8 cellular contexts compared by ENCODE assay signal in the genomic region with DNA sequence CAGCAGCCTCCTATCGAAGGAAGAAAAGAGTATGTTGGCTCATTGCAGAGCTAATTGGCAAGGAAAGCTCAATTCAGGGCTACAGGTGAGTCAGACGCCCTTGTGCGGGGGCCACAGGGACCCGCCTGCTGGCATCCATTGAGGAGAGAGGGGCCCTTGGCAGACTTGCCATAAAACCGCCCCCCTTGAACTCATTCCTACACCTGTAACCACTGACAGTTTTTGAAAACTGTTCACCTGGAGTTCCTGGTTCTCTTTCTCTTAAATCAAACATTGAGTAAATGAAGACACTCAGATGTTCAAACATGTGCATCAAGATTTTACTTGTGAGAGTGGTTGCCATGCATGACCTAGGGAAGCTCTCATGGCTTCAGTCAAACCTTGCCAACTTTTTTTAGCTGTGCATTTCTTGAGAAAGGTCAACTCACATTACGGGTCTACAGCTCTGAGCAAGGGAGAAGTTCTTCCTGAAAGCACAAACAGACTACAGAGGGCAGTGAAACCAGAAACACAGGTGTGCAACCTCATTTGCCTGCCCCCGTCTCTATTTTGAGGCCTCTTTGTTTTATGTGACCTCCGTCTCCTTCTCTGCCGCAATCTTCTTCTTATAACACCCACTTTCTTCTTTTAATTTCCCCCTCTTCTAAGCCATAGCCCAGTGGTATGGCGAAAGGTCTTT.
DNase-seq lines count a peak whose midpoint lies in the region; ATAC-seq and TF ChIP-seq lines count a peak whose summit lies in the region.

No MANE protein-coding gene starts in this region.

- H3K9ac ChIP-seq in OCI-LY3 (ENCODE audit: low read length), result no peak overlapping the region

- H3K4me3 ChIP-seq in OCI-LY3 (ENCODE audit: low read length), result peak overlapping the region; percentile 7; the same call in 1 of the 2 replicates

- peaks cover 3% of the 10 kb centered on the region for H3K36me3 Mint-ChIP-seq in T-helper 1 cell treated with Interleukin-12 subunit alpha and Interleukin-12 subunit beta and Interleukin-4 antibody, amounts not matched to agents 30 μg/mL and 1 μg/mL, for 36 hours (ENCODE audit: low read depth)

- H3K27ac Mint-ChIP-seq in T-helper 1 cell treated with Interleukin-12 subunit alpha and Interleukin-12 subunit beta and Interleukin-4 antibody, amounts not matched to agents 30 μg/mL and 1 μg/mL, for 36 hours, result peak overlapping the region; percentile 5

- TF ChIP-seq CTCF in OCI-LY3 (IDR thresholded peaks at IDR 0.05; ENCODE audit: low read depth, low read length), result no peak

- H2AFZ ChIP-seq in OCI-LY3 (ENCODE audit: low read depth, low read length), result no peak overlapping the region

- H3K4me2 ChIP-seq in OCI-LY3 (ENCODE audit: low read length), result peak overlapping the region; percentile 39

- no peaks in the 10 kb centered on the region for H3K9me3 Mint-ChIP-seq in T-helper 1 cell treated with Interleukin-12 subunit alpha and Interleukin-12 subunit beta and Interleukin-4 antibody, amounts not matched to agents 30 μg/mL and 1 μg/mL, for 36 hours

- no peak overlapping the region for H3K27ac ChIP-seq in OCI-LY3 (ENCODE audit: low read length)

- H3K79me2 ChIP-seq in OCI-LY3 (ENCODE audit: low read length), result no peaks in the 10 kb centered on the region

- no peaks in the 10 kb centered on the region for H3K27me3 Mint-ChIP-seq in T-helper 1 cell treated with Interleukin-12 subunit alpha and Interleukin-12 subunit beta and Interleukin-4 antibody, amounts not matched to agents 30 μg/mL and 1 μg/mL, for 36 hours (ENCODE audit: low read depth)

- H3K4me3 Mint-ChIP-seq in T-helper 1 cell treated with Interleukin-12 subunit alpha and Interleukin-12 subunit beta and Interleukin-4 antibody, amounts not matched to agents 30 μg/mL and 1 μg/mL, for 36 hours, result peak overlapping the region; percentile 12

- no peaks in the 10 kb centered on the region for H3K9me3 ChIP-seq in OCI-LY3 (ENCODE audit: insufficient read depth, low read length)

- peaks cover 19% of the 10 kb centered on the region for H3K4me1 Mint-ChIP-seq in T-helper 1 cell treated with Interleukin-12 subunit alpha and Interleukin-12 subunit beta and Interleukin-4 antibody, amounts not matched to agents 30 μg/mL and 1 μg/mL, for 36 hours (ENCODE audit: low read depth)

- peaks cover 50% of the 10 kb centered on the region for H3K27me3 ChIP-seq in OCI-LY3 (ENCODE audit: low read depth, low read length)

- ATAC-seq in HG02571 (IDR thresholded peaks at IDR 0.05; ENCODE audit: unreplicated experiment), result peak; percentile 74

- DNase-seq in T-helper 1 cell (no peak), renal cortical epithelial cell (ENCODE audit: low read depth) (peak; percentile 36), NCI-H1694 treated with DMSO at 0.1 percent for 48 hours (lab: John Stamatoyannopoulos, UW) (no peak), GF-D8 (lab: John Stamatoyannopoulos, UW) (no peak), NCI-H128 (lab: John Stamatoyannopoulos, UW; ENCODE audit: unreplicated experiment) (no peak)

- H4K20me1 ChIP-seq in OCI-LY3 (ENCODE audit: insufficient read depth, low read length), result no peaks in the 10 kb centered on the region

- H3K36me3 ChIP-seq in OCI-LY3 (replicated peaks; ENCODE audit: low read depth, low read length), result no peaks in the 10 kb centered on the region

- peaks cover 15% of the 10 kb centered on the region for H3K4me1 ChIP-seq in OCI-LY3 (ENCODE audit: low read length)
